Comparison of ENCODE assay signal across 23 cellular contexts in the genomic region with DNA sequence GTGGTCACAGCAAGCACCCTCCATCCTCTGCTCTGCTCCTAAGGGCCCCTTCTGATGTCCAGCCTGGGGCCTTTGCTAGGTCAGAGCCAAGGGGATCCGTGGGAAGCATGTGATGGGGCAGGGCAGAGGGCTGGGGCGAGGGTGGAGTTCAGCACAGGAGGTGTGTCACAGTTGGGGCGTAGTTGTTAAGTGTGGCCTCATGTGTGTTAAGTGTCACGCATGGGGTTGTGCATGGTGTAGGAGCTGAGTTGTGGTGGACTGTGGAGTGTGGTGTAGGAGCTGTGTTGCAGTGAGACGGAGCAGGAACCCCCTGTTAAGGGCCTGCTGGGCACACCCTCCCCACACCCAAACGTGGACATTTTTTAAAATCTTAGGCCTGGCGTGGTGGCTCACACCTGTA.
"Had no signal": no experiment of that assay in that cellular context is flagged by ENCODE, and none has a peak within 500 bp of the region (broad histone marks: within the 10 kb centered on the region; RNA-seq: fewer than 3 reads in every experiment).

No MANE protein-coding gene starts in this region.

- H3K36me3 ChIP-seq: MG63, SJSA1 had no signal

- H3K27me3 ChIP-seq: MG63, SJSA1 had no signal

- H3K27ac ChIP-seq: HL-60, SJSA1, SK-N-MC had no signal

- FAIRE-seq: RCC 7860 had no signal

- H3K4me1 ChIP-seq: SJSA1 had no signal

- DNase-seq: Karpas-422, KG1, MG63, NCI-H1092, NCI-H1105 treated with DMSO at 0.1 percent for 48 hours, NCI-H1417 treated with DMSO at 0.1 percent for 48 hours, NCI-H187, NCI-H2029, NCI-H2081 treated with DMSO at 0.1 percent for 48 hours, NCI-H2171, NCI-H226, NCI-H446, NCI-H510A, NCI-H524 treated with DMSO at 0.1 percent for 48 hours, NCI-H69, NCI-H774, Right ventricle myocardium superior, RPMI8226, SIG-M5 had no signal

- H3K4me3 ChIP-seq: MG63, SJSA1, SK-N-MC had no signal

- H3K9me3 ChIP-seq: MG63, SJSA1 had no signal
